9 cellular contexts compared by ENCODE assay signal in genomic region chr9:113558632-113559502, GRCh38.
DNase-seq lines count a peak whose midpoint lies in the region; ATAC-seq and TF ChIP-seq lines count a peak whose summit lies in the region.
"Had no signal": no experiment of that assay in that cellular context is flagged by ENCODE, and none has a peak within 500 bp of the region (broad histone marks: within the 10 kb centered on the region; RNA-seq: fewer than 3 reads in every experiment).

No MANE protein-coding gene starts in this region.

- DNase-seq in DMS 273 (lab: John Stamatoyannopoulos, UW; ENCODE audit: unreplicated experiment), result peak; percentile 64
- peak in 24 of 42 donors; percentile 24 to 81 (median 57) for DNase-seq in head of caudate nucleus
- peak; percentile 38 for DNase-seq in pons (ENCODE audit: low spot score)
- no peak for DNase-seq in GOT3 (lab: John Stamatoyannopoulos, UW)
- DNase-seq in GM19240 (ENCODE audit: insufficient read length, low spot score), result no peak
- no peak for DNase-seq in endothelial cell (ENCODE audit: low spot score)
- DNase-seq: KG1 had no signal

- H3K27me3 Mint-ChIP-seq in endothelial cell (ENCODE audit: unreplicated experiment), result peaks cover 25% of the 10 kb centered on the region

- H3K9me3 Mint-ChIP-seq in endothelial cell (ENCODE audit: unreplicated experiment), result no peaks in the 10 kb centered on the region

- no peak for ATAC-seq in HG03439 (IDR thresholded peaks at IDR 0.05; ENCODE audit: unreplicated experiment)

- TF ChIP-seq CTCF in VCaP (conservative IDR thresholded peaks at IDR 0.05), result no peak
- no peak for TF ChIP-seq CTCF in endothelial cell (IDR thresholded peaks at IDR 0.05; ENCODE audit: unreplicated experiment)

- H3K36me3 Mint-ChIP-seq in endothelial cell (ENCODE audit: low read depth, unreplicated experiment), result peaks cover 41% of the 10 kb centered on the region

- H3K4me1 Mint-ChIP-seq in endothelial cell (ENCODE audit: unreplicated experiment), result peaks cover 14% of the 10 kb centered on the region

- no peak overlapping the region for H3K27ac Mint-ChIP-seq in endothelial cell (ENCODE audit: unreplicated experiment)

- H3K4me3 Mint-ChIP-seq in endothelial cell (ENCODE audit: unreplicated experiment), result no peak overlapping the region

- intact Hi-C loops in head of caudate nucleus (cut with DNase I), result no loop called here

- H3K27ac ChIP-seq in VCaP, result peak overlapping the region; percentile 44

Comparison
In these comparisons a context has a peak if more than half of its experiments do, and no peak if none do; other contexts are left out.
1. DNase-seq: peak in DMS 273 (single experiment), head of caudate nucleus (24 of 42) and pons (single experiment); none in GOT3 (single experiment), GM19240 (single experiment) and endothelial cell (single experiment).